8 cellular contexts compared by ENCODE assay signal in genomic region chr9:131407717-131408195, GRCh38. TPM values are rescaled to one million over a fixed set of nuclear protein-coding genes. Genes with fewer than 3 reads are reported as not detected.
DNase-seq lines count a peak whose midpoint lies in the region; ATAC-seq and TF ChIP-seq lines count a peak whose summit lies in the region.

No MANE protein-coding gene starts in this region.

- H3K9me3 ChIP-seq in endocrine pancreas (ENCODE audit: control insufficient read depth, low read length), result no peaks in the 10 kb centered on the region
- no peaks in the 10 kb centered on the region for H3K9me3 ChIP-seq in uterus

- H3K36me3 ChIP-seq in endocrine pancreas (ENCODE audit: control insufficient read depth, insufficient read depth, low read length) (no peaks in the 10 kb centered on the region), uterus (no peaks in the 10 kb centered on the region)

- POLR2A ChIA-PET in activated CD4-positive, alpha-beta T cell treated with anti-CD3 and anti-CD28 coated beads for 36 hours (lab: Charles Lee), result interaction anchor here (0.6 to 3.3 kb wide), 4 partner anchors 11 to 90 kb away, joined by 3 to 24 read pairs (median 5); no protein-coding TSS in a partner anchor

- peak overlapping the region; percentile 78 for H3K27ac Mint-ChIP-seq in activated CD4-positive, alpha-beta T cell treated with anti-CD3 and anti-CD28 coated beads for 36 hours

- TF ChIP-seq POLR2A in uterus (IDR thresholded peaks at IDR 0.05), result no peak

- H3K4me1 Mint-ChIP-seq in activated CD4-positive, alpha-beta T cell treated with anti-CD3 and anti-CD28 coated beads for 36 hours, result peaks cover 93% of the 10 kb centered on the region

- peaks cover 13% of the 10 kb centered on the region for H3K36me3 Mint-ChIP-seq in activated CD4-positive, alpha-beta T cell treated with anti-CD3 and anti-CD28 coated beads for 36 hours (ENCODE audit: low read depth)

- in situ Hi-C loops in GM13977 (cut with MboI; ENCODE audit: low pct_unique_long_range_greater_than_20kb, low sequenced_read_pairs, unreplicated experiment), result no loop called here

- peak overlapping the region; percentile 14 to 64 for H3K27ac ChIP-seq in uterus

- H3K4me1 ChIP-seq in endocrine pancreas (ENCODE audit: control insufficient read depth, insufficient read depth, low read length) (peaks cover 14% of the 10 kb centered on the region), uterus (peaks cover 27 to 38% of the 10 kb centered on the region in 2 donors)

- intact Hi-C loops in activated CD4-positive, alpha-beta T cell treated with anti-CD3 and anti-CD28 coated beads for 36 hours (cut with DNase I, micrococcal nuclease), result loop anchor here (1.0 to 5.0 kb wide), 5 partner anchors 9 to 55 kb away; no protein-coding TSS in a partner anchor
- intact Hi-C loops in uterus (cut with DNase I; ENCODE audit: low total_unique reads), result no loop called here

- peak overlapping the region; percentile 35 for H3K4me3 ChIP-seq in endocrine pancreas (ENCODE audit: control insufficient read depth, insufficient read depth, low read length)
- H3K4me3 ChIP-seq in uterus, result peak overlapping the region in 1 of 2 donors; percentile 21

- no peak overlapping the region for H3K9ac ChIP-seq in endocrine pancreas (ENCODE audit: control insufficient read depth, insufficient read depth, low read length)

- no peaks in the 10 kb centered on the region for H3K27me3 Mint-ChIP-seq in activated CD4-positive, alpha-beta T cell treated with anti-CD3 and anti-CD28 coated beads for 36 hours

- no peaks in the 10 kb centered on the region for H3K27me3 ChIP-seq in endocrine pancreas (ENCODE audit: control insufficient read depth, insufficient read depth, low read length)
- no peaks in the 10 kb centered on the region for H3K27me3 ChIP-seq in uterus

- DNase-seq in stimulated activated CD4-positive, alpha-beta T cell treated with anti-CD3 and anti-CD28 coated beads, Interleukin-1b, Interleukin-23, amount 100 ng/mL, for 48 hours, result peak; percentile 31
- no peak for DNase-seq in stimulated activated CD4-positive, alpha-beta T cell treated with anti-CD3 and anti-CD28 coated beads, Interleukin-4, amount 100 ng/mL, for 1 hour
- peak; percentile 63 for DNase-seq in activated CD4-positive, alpha-beta T cell treated with anti-CD3 and anti-CD28 coated beads for 36 hours
- peak; percentile 56 for DNase-seq in midbrain (lab: John Stamatoyannopoulos, UW)
- DNase-seq in uterus, result peak; percentile 48 to 50
- DNase-seq in GM13977 (ENCODE audit: low spot score), result no peak
- DNase-seq in cortex of kidney (lab: John Stamatoyannopoulos, UW), result no peak

- H3K9me3 Mint-ChIP-seq in activated CD4-positive, alpha-beta T cell treated with anti-CD3 and anti-CD28 coated beads for 36 hours (ENCODE audit: low read depth), result no peaks in the 10 kb centered on the region

- TF ChIP-seq CTCF in uterus (IDR thresholded peaks at IDR 0.05) (peak; percentile 41 to 53 (median 50)), GM13977 (IDR thresholded peaks at IDR 0.05; ENCODE audit: extremely low read depth, insufficient read depth, missing control alignments) (no peak)

- ATAC-seq in activated CD4-positive, alpha-beta T cell treated with anti-CD3 and anti-CD28 coated beads for 36 hours, result peak; percentile 47

- H3K4me3 Mint-ChIP-seq in activated CD4-positive, alpha-beta T cell treated with anti-CD3 and anti-CD28 coated beads for 36 hours, result peak overlapping the region; percentile 56

- CTCF ChIA-PET in activated CD4-positive, alpha-beta T cell treated with anti-CD3 and anti-CD28 coated beads for 36 hours (lab: Charles Lee), result interaction anchor here (0.6 to 4.4 kb wide), 6 partner anchors 9 to 93 kb away, joined by 3 to 30 read pairs (median 6); no protein-coding TSS in a partner anchor

RNA-seq across cellular contexts. Expression of gene PRRC2B, which starts 13.9 kb away (rescaled TPM):
- 100 to 1,000 TPM; 151 to 184 TPM for total RNA-seq in activated CD4-positive, alpha-beta T cell treated with anti-CD3 and anti-CD28 coated beads for 36 hours
- total RNA-seq in uterus, result 100 to 1,000 TPM in 3 of 4 donors, 10 to 100 TPM in 1; 81.5 to 297 (median 133) TPM

Comparison
In these comparisons a context has a peak if more than half of its experiments do, and no peak if none do; other contexts are left out.
1. DNase-seq: peak in stimulated activated CD4-positive, alpha-beta T cell treated with anti-CD3 and anti-CD28 coated beads, Interleukin-1b, Interleukin-23, amount 100 ng/mL, for 48 hours (single experiment), activated CD4-positive, alpha-beta T cell treated with anti-CD3 and anti-CD28 coated beads for 36 hours (single experiment), midbrain (single experiment) and uterus (2 of 2); none in stimulated activated CD4-positive, alpha-beta T cell treated with anti-CD3 and anti-CD28 coated beads, Interleukin-4, amount 100 ng/mL, for 1 hour (single experiment), GM13977 (single experiment) and cortex of kidney (single experiment).